In genomic region chr3:151890721-151891141, GRCh38 we compare ENCODE assay signal across 8 cellular contexts. TPM values are rescaled to one million over a fixed set of nuclear protein-coding genes. Genes with fewer than 3 reads are reported as not detected.
DNase-seq lines count a peak whose midpoint lies in the region; ATAC-seq and TF ChIP-seq lines count a peak whose summit lies in the region.

No MANE protein-coding gene starts in this region.

- no peaks in the 10 kb centered on the region for H3K36me3 ChIP-seq in MM.1S (replicated peaks; ENCODE audit: insufficient read depth, low read length)
- H3K36me3 ChIP-seq in osteoblast (ENCODE audit: insufficient read depth, low read length): no peaks in the 10 kb centered on the region

- peak overlapping the region; percentile 63 for H3K4me3 Mint-ChIP-seq in T-helper 2 cell treated with Interferon-gamma antibody and Interleukin-4, amounts not matched to agents 5 μg/mL and 100 μg/mL, for 36 hours
- no peak overlapping the region for H3K4me3 Mint-ChIP-seq in stimulated activated naive B cell treated with anti-CD40 and anti-IgM and Interleukin-4, amounts not matched to agents 10 μg/mL and 1 μg/mL and 100 μg/mL, for 72 hours
- H3K4me3 Mint-ChIP-seq in mesothelial cell of epicardium: no peak overlapping the region

- H4K20me1 ChIP-seq in MM.1S (ENCODE audit: insufficient read depth, low read length) (no peaks in the 10 kb centered on the region), osteoblast (ENCODE audit: insufficient read depth, low read length) (no peaks in the 10 kb centered on the region)

- H3K36me3 Mint-ChIP-seq in T-helper 2 cell treated with Interferon-gamma antibody and Interleukin-4, amounts not matched to agents 5 μg/mL and 100 μg/mL, for 36 hours (ENCODE audit: low read depth): peaks cover 16% of the 10 kb centered on the region
- H3K36me3 Mint-ChIP-seq in stimulated activated naive B cell treated with anti-CD40 and anti-IgM and Interleukin-4, amounts not matched to agents 10 μg/mL and 1 μg/mL and 100 μg/mL, for 72 hours: peaks cover 0 to 3% of the 10 kb centered on the region in 2 donors
- peaks cover 2% of the 10 kb centered on the region for H3K36me3 Mint-ChIP-seq in mesothelial cell of epicardium

- DNase-seq in DMS153 (lab: John Stamatoyannopoulos, UW) (peak; percentile 67), MM.1S (peak; percentile 88), osteoblast (ENCODE audit: insufficient read length, low spot score, missing footprints) (no peak), AG08396 (ENCODE audit: low spot score) (no peak), mesothelial cell of epicardium (ENCODE audit: low spot score in 2 of 2, unreplicated experiment in 2 of 2) (no peak)
- DNase-seq in T-helper 2 cell treated with Interferon-gamma antibody and Interleukin-4, amounts not matched to agents 5 μg/mL and 100 μg/mL, for 36 hours (ENCODE audit: low spot score): no peak
- DNase-seq in stimulated activated naive B cell treated with anti-CD40 and anti-IgM and Interleukin-4, amounts not matched to agents 10 μg/mL and 1 μg/mL and 100 μg/mL, for 72 hours: no peak

- TF ChIP-seq CTCF in MM.1S (IDR thresholded peaks at IDR 0.05; ENCODE audit: low read length): no peak
- no peak for TF ChIP-seq CTCF in osteoblast (IDR thresholded peaks at IDR 0.05; ENCODE audit: extremely low read depth, low read depth, low read length)
- TF ChIP-seq CTCF in mesothelial cell of epicardium (IDR thresholded peaks at IDR 0.05; ENCODE audit: unreplicated experiment): no peak

- H3K4me2 ChIP-seq in MM.1S (ENCODE audit: low read depth, low read length) (peak overlapping the region; percentile 22), osteoblast (ENCODE audit: insufficient read depth, low read length) (no peak overlapping the region)

- peaks cover 2% of the 10 kb centered on the region for H3K27me3 Mint-ChIP-seq in T-helper 2 cell treated with Interferon-gamma antibody and Interleukin-4, amounts not matched to agents 5 μg/mL and 100 μg/mL, for 36 hours (ENCODE audit: low read depth)
- H3K27me3 Mint-ChIP-seq in stimulated activated naive B cell treated with anti-CD40 and anti-IgM and Interleukin-4, amounts not matched to agents 10 μg/mL and 1 μg/mL and 100 μg/mL, for 72 hours: no peaks in the 10 kb centered on the region
- H3K27me3 Mint-ChIP-seq in mesothelial cell of epicardium (ENCODE audit: low read depth): no peaks in the 10 kb centered on the region

- no peak overlapping the region for H3K9ac ChIP-seq in MM.1S (ENCODE audit: low read length)

- H3K4me1 ChIP-seq in MM.1S (ENCODE audit: low read length) (peaks cover 21% of the 10 kb centered on the region), osteoblast (ENCODE audit: insufficient read depth, low read length) (no peaks in the 10 kb centered on the region)

- ATAC-seq in GM21717 (IDR thresholded peaks at IDR 0.05; ENCODE audit: unreplicated experiment): peak; percentile 69
- no peak for ATAC-seq in stimulated activated naive B cell treated with anti-CD40 and anti-IgM and Interleukin-4, amounts not matched to agents 10 μg/mL and 1 μg/mL and 100 μg/mL, for 72 hours (replicated peaks)

- peaks cover 26% of the 10 kb centered on the region for H3K4me1 Mint-ChIP-seq in T-helper 2 cell treated with Interferon-gamma antibody and Interleukin-4, amounts not matched to agents 5 μg/mL and 100 μg/mL, for 36 hours (ENCODE audit: low read depth)
- peaks cover 0 to 7% of the 10 kb centered on the region in 2 donors for H3K4me1 Mint-ChIP-seq in stimulated activated naive B cell treated with anti-CD40 and anti-IgM and Interleukin-4, amounts not matched to agents 10 μg/mL and 1 μg/mL and 100 μg/mL, for 72 hours
- peaks cover 19% of the 10 kb centered on the region for H3K4me1 Mint-ChIP-seq in mesothelial cell of epicardium

- H3K79me2 ChIP-seq in MM.1S (ENCODE audit: low read length) (no peaks in the 10 kb centered on the region), osteoblast (ENCODE audit: insufficient read depth, low read length) (no peaks in the 10 kb centered on the region)

- no peaks in the 10 kb centered on the region for H3K9me3 ChIP-seq in MM.1S (replicated peaks; ENCODE audit: insufficient read depth, low read length)
- no peaks in the 10 kb centered on the region for H3K9me3 ChIP-seq in osteoblast (ENCODE audit: low read depth, low read length)

- H3K9me2 ChIP-seq in MM.1S (replicated peaks; ENCODE audit: insufficient read depth, low read length): no peaks in the 10 kb centered on the region

- H3K4me3 ChIP-seq in MM.1S (ENCODE audit: low read length) (no peak overlapping the region), osteoblast (ENCODE audit: insufficient read depth, low read length) (no peak overlapping the region)

- H2AFZ ChIP-seq in MM.1S (ENCODE audit: low read length): peak overlapping the region; percentile 12; the same call in 1 of the 2 replicates
- H2AFZ ChIP-seq in osteoblast (ENCODE audit: low read length): no peak overlapping the region

- peaks cover 14% of the 10 kb centered on the region for H3K9me3 Mint-ChIP-seq in T-helper 2 cell treated with Interferon-gamma antibody and Interleukin-4, amounts not matched to agents 5 μg/mL and 100 μg/mL, for 36 hours
- peaks cover 0 to 3% of the 10 kb centered on the region in 2 donors for H3K9me3 Mint-ChIP-seq in stimulated activated naive B cell treated with anti-CD40 and anti-IgM and Interleukin-4, amounts not matched to agents 10 μg/mL and 1 μg/mL and 100 μg/mL, for 72 hours
- H3K9me3 Mint-ChIP-seq in mesothelial cell of epicardium: peaks cover 10% of the 10 kb centered on the region

- peak overlapping the region; percentile 88 for H3K27ac Mint-ChIP-seq in T-helper 2 cell treated with Interferon-gamma antibody and Interleukin-4, amounts not matched to agents 5 μg/mL and 100 μg/mL, for 36 hours
- no peak overlapping the region for H3K27ac Mint-ChIP-seq in stimulated activated naive B cell treated with anti-CD40 and anti-IgM and Interleukin-4, amounts not matched to agents 10 μg/mL and 1 μg/mL and 100 μg/mL, for 72 hours
- no peak overlapping the region for H3K27ac Mint-ChIP-seq in mesothelial cell of epicardium

- H3F3A ChIP-seq in MM.1S (ENCODE audit: insufficient read depth, low read length): peaks cover 15% of the 10 kb centered on the region

- H3K27me3 ChIP-seq in MM.1S (replicated peaks; ENCODE audit: insufficient read depth, low read length) (no peaks in the 10 kb centered on the region), osteoblast (ENCODE audit: insufficient read depth, low read length) (no peaks in the 10 kb centered on the region)

- peak overlapping the region; percentile 57; the same call in 1 of the 2 replicates for H3K27ac ChIP-seq in MM.1S (ENCODE audit: low read length)
- H3K27ac ChIP-seq in osteoblast (ENCODE audit: low read depth, low read length): no peak overlapping the region

RNA-seq across cellular contexts. Expression of gene SUCNR1, which starts 17.3 kb away (rescaled TPM):
- total RNA-seq in osteoblast (under 0.01 TPM in 1 of 2 replicates, not detected in the other), mesothelial cell of epicardium (0.13 to 0.18 TPM (median 0.13 TPM) in 3 replicates)

Comparison
In these comparisons a context has a peak if more than half of its experiments do, and no peak if none do; other contexts are left out.
1. DNase-seq: peak in DMS153 (single experiment) and MM.1S (single experiment); none in T-helper 2 cell treated with Interferon-gamma antibody and Interleukin-4, amounts not matched to agents 5 μg/mL and 100 μg/mL, for 36 hours (single experiment), osteoblast (single experiment), AG08396 (single experiment), stimulated activated naive B cell treated with anti-CD40 and anti-IgM and Interleukin-4, amounts not matched to agents 10 μg/mL and 1 μg/mL and 100 μg/mL, for 72 hours (single experiment) and mesothelial cell of epicardium (0 of 2).